ENCODE assay signal across 17 cellular contexts in genomic region chr18:50231621-50232020, GRCh38. TPM values are rescaled to one million over a fixed set of nuclear protein-coding genes. Genes with fewer than 3 reads are reported as not detected.
DNase-seq lines count a peak whose midpoint lies in the region; ATAC-seq and TF ChIP-seq lines count a peak whose summit lies in the region.
"Had no signal": no experiment of that assay in that cellular context is flagged by ENCODE, and none has a peak within 500 bp of the region (broad histone marks: within the 10 kb centered on the region; RNA-seq: fewer than 3 reads in every experiment).

No MANE protein-coding gene starts in this region.

- TF ChIP-seq CTCF in natural killer cell (IDR thresholded peaks at IDR 0.05) = no peak
- TF ChIP-seq CTCF in foreskin keratinocyte (conservative IDR thresholded peaks at IDR 0.05) = no peak

- peaks cover 4% of the 10 kb centered on the region for H3K4me1 ChIP-seq in foreskin keratinocyte

- intact Hi-C loops in natural killer cell (cut with micrococcal nuclease) = no loop called here

- H3K27ac ChIP-seq in foreskin keratinocyte = peak overlapping the region; percentile 23
- H3K27ac ChIP-seq: thoracic aorta had no signal

- no peak overlapping the region for H3K4me3 Mint-ChIP-seq in natural killer cell treated with Interleukin-12 subunit alpha and Interleukin-12 subunit beta and Interleukin-15 and Interleukin-18, amount 100 ng/mL, for 72 hours
- no peak overlapping the region for H3K4me3 Mint-ChIP-seq in natural killer cell
- H3K4me3 Mint-ChIP-seq: HFFc6; immature natural killer cell; T-helper 2 cell treated with Interferon-gamma antibody and Interleukin-4, amounts not matched to agents 5 μg/mL and 100 μg/mL, for 36 hours had no signal

- H3K27me3 ChIP-seq in foreskin keratinocyte = no peaks in the 10 kb centered on the region

- peak; percentile 57 to 74 for ATAC-seq in natural killer cell treated with Interleukin-12 subunit alpha and Interleukin-12 subunit beta and Interleukin-15 and Interleukin-18, amount 100 ng/mL, for 72 hours
- ATAC-seq in natural killer cell = no peak
- ATAC-seq in foreskin keratinocyte = peak; percentile 96
- ATAC-seq in HG02870 (IDR thresholded peaks at IDR 0.05; ENCODE audit: unreplicated experiment) = no peak
- no peak for ATAC-seq in HG03571 (IDR thresholded peaks at IDR 0.05; ENCODE audit: unreplicated experiment)

- no peaks in the 10 kb centered on the region for H3K36me3 Mint-ChIP-seq in natural killer cell treated with Interleukin-12 subunit alpha and Interleukin-12 subunit beta and Interleukin-15 and Interleukin-18, amount 100 ng/mL, for 72 hours
- H3K36me3 Mint-ChIP-seq in natural killer cell = no peaks in the 10 kb centered on the region
- H3K36me3 Mint-ChIP-seq: immature natural killer cell had no signal

- no peak overlapping the region for H3K27ac Mint-ChIP-seq in natural killer cell treated with Interleukin-12 subunit alpha and Interleukin-12 subunit beta and Interleukin-15 and Interleukin-18, amount 100 ng/mL, for 72 hours
- H3K27ac Mint-ChIP-seq in natural killer cell = no peak overlapping the region
- H3K27ac Mint-ChIP-seq: activated T-helper 2 cell treated with anti-CD3 and anti-CD28 coated beads, Interferon-gamma antibody, Interleukin-2, Interleukin-4, amounts not matched to agents 10 μg/mL and 5 μg/mL and 100 μg/mL, durations not matched to agents 14 hours and 24 hours and 36 hours; HFFc6; immature natural killer cell; T-helper 2 cell treated with Interferon-gamma antibody and Interleukin-4, amounts not matched to agents 5 μg/mL and 100 μg/mL, for 36 hours had no signal

- H3K4me1 Mint-ChIP-seq in natural killer cell treated with Interleukin-12 subunit alpha and Interleukin-12 subunit beta and Interleukin-15 and Interleukin-18, amount 100 ng/mL, for 72 hours (ENCODE audit: low read depth in 2 of 2) = peaks cover 4 to 5% of the 10 kb centered on the region in 2 donors
- no peaks in the 10 kb centered on the region for H3K4me1 Mint-ChIP-seq in natural killer cell
- H3K4me1 Mint-ChIP-seq: immature natural killer cell had no signal

- H3K27me3 Mint-ChIP-seq in natural killer cell treated with Interleukin-12 subunit alpha and Interleukin-12 subunit beta and Interleukin-15 and Interleukin-18, amount 100 ng/mL, for 72 hours = peaks cover 31 to 35% of the 10 kb centered on the region in 2 donors
- peaks cover 20 to 32% of the 10 kb centered on the region in 2 donors for H3K27me3 Mint-ChIP-seq in natural killer cell (ENCODE audit: low read depth in 2 of 2)

- DNase-seq in natural killer cell treated with Interleukin-12 subunit alpha and Interleukin-12 subunit beta and Interleukin-15 and Interleukin-18, amount 100 ng/mL, for 72 hours (ENCODE audit: low spot score) = no peak
- DNase-seq in natural killer cell (no peak), NCI-H69 (lab: John Stamatoyannopoulos, UW) (peak; percentile 70), foreskin keratinocyte (peak; percentile 50 to 77), superior temporal gyrus (ENCODE audit: extremely low spot score) (peak; percentile 25)
- DNase-seq: activated CD4-positive, alpha-beta T cell treated with anti-CD3 and anti-CD28 coated beads for 4 hours; anterior cingulate cortex; glutamatergic neuron; HFFc6; immature natural killer cell; NCI-H187 treated with DMSO at 0.1 percent for 48 hours; NCI-H446 had no signal

- no peaks in the 10 kb centered on the region for H3K9me3 Mint-ChIP-seq in natural killer cell treated with Interleukin-12 subunit alpha and Interleukin-12 subunit beta and Interleukin-15 and Interleukin-18, amount 100 ng/mL, for 72 hours
- no peaks in the 10 kb centered on the region for H3K9me3 Mint-ChIP-seq in natural killer cell
- H3K9me3 Mint-ChIP-seq: activated T-helper 2 cell treated with anti-CD3 and anti-CD28 coated beads, Interferon-gamma antibody, Interleukin-2, Interleukin-4, amounts not matched to agents 10 μg/mL and 5 μg/mL and 100 μg/mL, durations not matched to agents 14 hours and 24 hours and 36 hours; HFFc6; T-helper 2 cell treated with Interferon-gamma antibody and Interleukin-4, amounts not matched to agents 5 μg/mL and 100 μg/mL, for 36 hours had no signal

RNA-seq across cellular contexts. Expression of gene CFAP53, which starts 34.7 kb away (rescaled TPM):
- total RNA-seq in natural killer cell treated with Interleukin-12 subunit alpha and Interleukin-12 subunit beta and Interleukin-15 and Interleukin-18, amount 100 ng/mL, for 72 hours = under 1 TPM; 0.31 to 0.92 TPM
- total RNA-seq in natural killer cell = under 1 TPM; 0.20 to 0.24 (median 0.20) TPM
- total RNA-seq in foreskin keratinocyte = 0.34 and 0.46 TPM in 2 replicates
- polyA plus RNA-seq in foreskin keratinocyte = 0.40 and 0.41 TPM in 2 replicates

RNA-seq across cellular contexts. Expression of gene MYO5B, which starts 36.7 kb away (rescaled TPM):
- total RNA-seq in natural killer cell treated with Interleukin-12 subunit alpha and Interleukin-12 subunit beta and Interleukin-15 and Interleukin-18, amount 100 ng/mL, for 72 hours = not detected
- under 1 TPM in 1 of 3 donors, not detected in 2; 0.33 TPM for total RNA-seq in natural killer cell
- total RNA-seq in foreskin keratinocyte = 6.8 and 8.4 TPM in 2 replicates
- 4.7 and 5.3 TPM in 2 replicates for polyA plus RNA-seq in foreskin keratinocyte
- total RNA-seq: activated T-helper 2 cell treated with anti-CD3 and anti-CD28 coated beads, Interferon-gamma antibody, Interleukin-2, Interleukin-4, amounts not matched to agents 10 μg/mL and 5 μg/mL and 100 μg/mL, durations not matched to agents 14 hours and 24 hours and 36 hours had no signal

RNA-seq across cellular contexts. Expression of gene MBD1, which starts 49.7 kb away (rescaled TPM):
- 100 to 1,000 TPM; 101 to 129 TPM for total RNA-seq in natural killer cell treated with Interleukin-12 subunit alpha and Interleukin-12 subunit beta and Interleukin-15 and Interleukin-18, amount 100 ng/mL, for 72 hours
- total RNA-seq in natural killer cell = 100 to 1,000 TPM; 106 to 113 (median 111) TPM
- 78.5 and 86.2 TPM in 2 replicates for total RNA-seq in foreskin keratinocyte
- polyA plus RNA-seq in foreskin keratinocyte = 44.9 and 46.4 TPM in 2 replicates

RNA-seq across cellular contexts. Expression of gene CXXC1, which starts 55.9 kb away (rescaled TPM):
- 100 to 1,000 TPM; 108 to 162 TPM for total RNA-seq in natural killer cell treated with Interleukin-12 subunit alpha and Interleukin-12 subunit beta and Interleukin-15 and Interleukin-18, amount 100 ng/mL, for 72 hours
- total RNA-seq in natural killer cell (100 to 1,000 TPM; 146 to 173 (median 153) TPM), foreskin keratinocyte (51.3 and 56.8 TPM in 2 replicates)
- 51.8 and 58.3 TPM in 2 replicates for polyA plus RNA-seq in foreskin keratinocyte

Comparison
In these comparisons a context has a peak if more than half of its experiments do, and no peak if none do; other contexts are left out.
1. ATAC-seq: peak in natural killer cell treated with Interleukin-12 subunit alpha and Interleukin-12 subunit beta and Interleukin-15 and Interleukin-18, amount 100 ng/mL, for 72 hours (2 of 2) and foreskin keratinocyte (single experiment); none in natural killer cell (0 of 3), HG02870 (single experiment) and HG03571 (single experiment).
2. DNase-seq: peak in NCI-H69 (single experiment), foreskin keratinocyte (2 of 2) and superior temporal gyrus (single experiment); none in natural killer cell treated with Interleukin-12 subunit alpha and Interleukin-12 subunit beta and Interleukin-15 and Interleukin-18, amount 100 ng/mL, for 72 hours (single experiment) and natural killer cell (single experiment).